1 cellular context compared by ENCODE assay signal in genomic region chr14:81571437-81571836, GRCh38.
TF ChIP-seq lines count a peak whose summit lies in the region.

No MANE protein-coding gene starts in this region.

TF ChIP-seq in HCT116, 20 proteins besides CTCF, POLR2A, EP300 and RAD21 (continued from another document):
- 0 out of 2 replicates have a peak, but pooled peaks have one; percentile 14 for TF ChIP-seq FOSL1 (IDR thresholded peaks at IDR 0.05; ENCODE audit: low read depth)
- TF ChIP-seq SIN3A (IDR thresholded peaks at IDR 0.05; ENCODE audit: low read depth) = no peak
- TF ChIP-seq ZFX (IDR thresholded peaks at IDR 0.05) = no peak
- TF ChIP-seq TCF7L2 (IDR thresholded peaks at IDR 0.05; ENCODE audit: borderline replicate concordance, extremely low read depth, insufficient read depth, insufficient read length) = no peak
